Comparison of ENCODE assay signal across 37 cellular contexts in genomic region chr2:17965196-17965595, GRCh38.
"Had no signal": no experiment of that assay in that cellular context is flagged by ENCODE, and none has a peak within 500 bp of the region (broad histone marks: within the 10 kb centered on the region; RNA-seq: fewer than 3 reads in every experiment).

No MANE protein-coding gene starts in this region.

- H3K4me3 Mint-ChIP-seq: activated B cell treated with CpG ODN at 0.5 μM for 24 hours; activated CD4-positive, alpha-beta memory T cell treated with anti-CD3 and anti-CD28 coated beads for 36 hours; activated CD4-positive, alpha-beta T cell treated with anti-CD3 and anti-CD28 coated beads, Interleukin-2, amount 10 ng/mL, durations not matched to agents 24 days and 14 days; activated CD8-positive, alpha-beta T cell treated with anti-CD3 and anti-CD28 coated beads for 36 hours; activated naive CD4-positive, alpha-beta T cell treated with anti-CD3 and anti-CD28 coated beads for 36 hours; activated naive CD8-positive, alpha-beta T cell treated with anti-CD3 and anti-CD28 coated beads for 36 hours; activated T-cell treated with anti-CD3 and anti-CD28 coated beads, Interleukin-2, amount 50 U/mL, for 4 hours; activated T-cell treated with anti-CD3 and anti-CD28 coated beads, Interleukin-2, amount 50 U/mL, for 72 hours; activated T-helper 1 cell treated with anti-CD3 and anti-CD28 coated beads, Interleukin-12 subunit alpha, Interleukin-12 subunit beta, Interleukin-2, Interleukin-4 antibody, amounts not matched to agents 30 ng/mL and 10 ng/mL and 1 ng/mL, durations not matched to agents 14 hours and 24 hours and 36 hours; activated T-helper 17 cell treated with anti-CD3 and anti-CD28 coated beads, Interleukin-2, amount 50 U/mL, for 72 hours; T-cell; T-helper 1 cell treated with Interleukin-12 subunit alpha and Interleukin-12 subunit beta and Interleukin-4 antibody, amounts not matched to agents 30 μg/mL and 1 μg/mL, for 36 hours; T-helper 2 cell treated with Interferon-gamma antibody and Interleukin-4, amounts not matched to agents 5 μg/mL and 100 μg/mL, for 36 hours had no signal

- H3K27ac Mint-ChIP-seq: activated B cell treated with CpG ODN at 0.5 μM for 24 hours; activated CD4-positive, alpha-beta memory T cell treated with anti-CD3 and anti-CD28 coated beads for 36 hours; activated CD4-positive, alpha-beta T cell treated with anti-CD3 and anti-CD28 coated beads, Interleukin-2, amount 10 ng/mL, durations not matched to agents 24 days and 14 days; activated CD8-positive, alpha-beta T cell treated with anti-CD3 and anti-CD28 coated beads for 36 hours; activated naive CD4-positive, alpha-beta T cell treated with anti-CD3 and anti-CD28 coated beads for 36 hours; activated naive CD4-positive, alpha-beta T cell treated with anti-CD3 and anti-CD28 coated beads, Interleukin-2, amount 50 U/mL, for 72 hours; activated naive CD8-positive, alpha-beta T cell treated with anti-CD3 and anti-CD28 coated beads for 36 hours; activated T-cell treated with anti-CD3 and anti-CD28 coated beads, Interleukin-2, amount 50 U/mL, for 72 hours; activated T-helper 1 cell treated with anti-CD3 and anti-CD28 coated beads, Interleukin-12 subunit alpha, Interleukin-12 subunit beta, Interleukin-2, Interleukin-4 antibody, amounts not matched to agents 30 ng/mL and 10 ng/mL and 1 ng/mL, durations not matched to agents 14 hours and 24 hours and 36 hours; activated T-helper 17 cell treated with anti-CD3 and anti-CD28 coated beads, Interleukin-2, amount 50 U/mL, for 72 hours; T-cell; T-helper 1 cell treated with Interleukin-12 subunit alpha and Interleukin-12 subunit beta and Interleukin-4 antibody, amounts not matched to agents 30 μg/mL and 1 μg/mL, for 36 hours; T-helper 2 cell treated with Interferon-gamma antibody and Interleukin-4, amounts not matched to agents 5 μg/mL and 100 μg/mL, for 36 hours had no signal

- H3K4me1 Mint-ChIP-seq: activated CD4-positive, alpha-beta T cell treated with anti-CD3 and anti-CD28 coated beads, Interleukin-2, amount 10 ng/mL, durations not matched to agents 24 days and 14 days; activated naive CD8-positive, alpha-beta T cell treated with anti-CD3 and anti-CD28 coated beads for 36 hours had no signal

- H3K4me1 ChIP-seq: adrenal gland, body of pancreas, breast epithelium had no signal

- ATAC-seq: activated CD8-positive, alpha-beta T cell treated with anti-CD3 and anti-CD28 coated beads for 36 hours; activated naive CD4-positive, alpha-beta T cell treated with anti-CD3 and anti-CD28 coated beads, Interleukin-2, amount 50 U/mL, for 72 hours; activated T-cell treated with anti-CD3 and anti-CD28 coated beads, Interleukin-2, amount 50 U/mL, for 4 hours; activated T-cell treated with anti-CD3 and anti-CD28 coated beads, Interleukin-2, amount 50 U/mL, for 72 hours; activated T-helper 17 cell treated with anti-CD3 and anti-CD28 coated beads, Interleukin-2, amount 50 U/mL, for 72 hours; body of pancreas; T-cell had no signal

- H3K9me3 ChIP-seq: adrenal gland, body of pancreas, breast epithelium had no signal

- H3K4me3 ChIP-seq: adrenal gland, body of pancreas, breast epithelium had no signal

- H3K27me3 Mint-ChIP-seq: activated CD4-positive, alpha-beta T cell treated with anti-CD3 and anti-CD28 coated beads, Interleukin-2, amount 10 ng/mL, durations not matched to agents 24 days and 14 days; activated CD8-positive, alpha-beta T cell treated with anti-CD3 and anti-CD28 coated beads for 36 hours had no signal

- H3K27ac ChIP-seq: adrenal gland, body of pancreas, brain microvascular endothelial cell, breast epithelium, VCaP had no signal

- H3K27me3 ChIP-seq: body of pancreas, brain microvascular endothelial cell, breast epithelium had no signal

- H3K36me3 Mint-ChIP-seq: activated CD4-positive, alpha-beta memory T cell treated with anti-CD3 and anti-CD28 coated beads for 36 hours; activated naive CD4-positive, alpha-beta T cell treated with anti-CD3 and anti-CD28 coated beads, Interleukin-2, amount 50 U/mL, for 72 hours; activated naive CD8-positive, alpha-beta T cell treated with anti-CD3 and anti-CD28 coated beads for 36 hours; T-cell had no signal

- FAIRE-seq: astrocyte, TTC549 had no signal

- H3K9me3 Mint-ChIP-seq: activated B cell treated with CpG ODN at 0.5 μM for 24 hours; activated CD4-positive, alpha-beta memory T cell treated with anti-CD3 and anti-CD28 coated beads for 36 hours; activated CD4-positive, alpha-beta T cell treated with anti-CD3 and anti-CD28 coated beads, Interleukin-2, amount 10 ng/mL, durations not matched to agents 24 days and 14 days; activated CD8-positive, alpha-beta T cell treated with anti-CD3 and anti-CD28 coated beads for 36 hours; activated naive CD4-positive, alpha-beta T cell treated with anti-CD3 and anti-CD28 coated beads for 36 hours; activated naive CD8-positive, alpha-beta T cell treated with anti-CD3 and anti-CD28 coated beads for 36 hours; activated T-cell treated with anti-CD3 and anti-CD28 coated beads, Interleukin-2, amount 50 U/mL, for 4 hours; activated T-helper 1 cell treated with anti-CD3 and anti-CD28 coated beads, Interleukin-12 subunit alpha, Interleukin-12 subunit beta, Interleukin-2, Interleukin-4 antibody, amounts not matched to agents 30 ng/mL and 10 ng/mL and 1 ng/mL, durations not matched to agents 14 hours and 24 hours and 36 hours; T-helper 1 cell treated with Interleukin-12 subunit alpha and Interleukin-12 subunit beta and Interleukin-4 antibody, amounts not matched to agents 30 μg/mL and 1 μg/mL, for 36 hours; T-helper 2 cell treated with Interferon-gamma antibody and Interleukin-4, amounts not matched to agents 5 μg/mL and 100 μg/mL, for 36 hours had no signal

- DNase-seq: activated B cell treated with CpG ODN at 0.5 μM for 24 hours; activated CD4-positive, alpha-beta memory T cell treated with anti-CD3 and anti-CD28 coated beads for 36 hours; activated CD4-positive, alpha-beta T cell treated with anti-CD3 and anti-CD28 coated beads for 4 hours; activated CD4-positive, alpha-beta T cell treated with anti-CD3 and anti-CD28 coated beads, Interleukin-2, amount 10 ng/mL, durations not matched to agents 24 days and 14 days; activated CD4-positive, alpha-beta T cell treated with anti-CD3 and anti-CD28 coated beads, Interleukin-2, amount 50 U/mL, for 1 hour; activated CD4-positive, alpha-beta T cell treated with anti-CD3 and anti-CD28 coated beads, Interleukin-2, amount 50 U/mL, for 4 hours; activated CD4-positive, CD25-positive, alpha-beta regulatory T cell treated with anti-CD3 and anti-CD28 coated beads, Interleukin-2, amount 50 U/mL, for 72 hours; activated CD8-positive, alpha-beta memory T cell treated with anti-CD3 and anti-CD28 coated beads, Interleukin-2, amount 50 U/mL, for 4 hours; activated CD8-positive, alpha-beta T cell treated with anti-CD3 and anti-CD28 coated beads for 36 hours; activated effector memory CD4-positive, alpha-beta T cell treated with anti-CD3 and anti-CD28 coated beads, Interleukin-2, amount 50 U/mL, for 16 hours; activated gamma-delta T cell treated with Interleukin-2 at 50 U/mL for 16 hours; activated naive CD4-positive, alpha-beta T cell; activated naive CD4-positive, alpha-beta T cell treated with anti-CD3 and anti-CD28 coated beads for 36 hours; activated naive CD4-positive, alpha-beta T cell treated with anti-CD3 and anti-CD28 coated beads, Interleukin-2, amount 50 U/mL, for 16 hours; activated naive CD8-positive, alpha-beta T cell treated with anti-CD3 and anti-CD28 coated beads for 36 hours; activated T-cell treated with anti-CD3 and anti-CD28 coated beads for 4 hours; activated T-cell treated with anti-CD3 and anti-CD28 coated beads, Interleukin-2, amount 50 U/mL, for 1 hour; activated T-cell treated with anti-CD3 and anti-CD28 coated beads, Interleukin-2, amount 50 U/mL, for 4 hours; activated T-cell treated with anti-CD3 and anti-CD28 coated beads, Interleukin-2, amount 50 U/mL, for 72 hours; adrenal gland; amniotic stem cell; aorta; body of pancreas; brain microvascular endothelial cell; central memory CD4-positive, alpha-beta T cell; T-cell; T-helper 2 cell; T-helper 9 cell had no signal

- H3K36me3 ChIP-seq: adrenal gland, brain microvascular endothelial cell, breast epithelium had no signal
